Comparison of ENCODE assay signal across 20 cellular contexts in the genomic region with DNA sequence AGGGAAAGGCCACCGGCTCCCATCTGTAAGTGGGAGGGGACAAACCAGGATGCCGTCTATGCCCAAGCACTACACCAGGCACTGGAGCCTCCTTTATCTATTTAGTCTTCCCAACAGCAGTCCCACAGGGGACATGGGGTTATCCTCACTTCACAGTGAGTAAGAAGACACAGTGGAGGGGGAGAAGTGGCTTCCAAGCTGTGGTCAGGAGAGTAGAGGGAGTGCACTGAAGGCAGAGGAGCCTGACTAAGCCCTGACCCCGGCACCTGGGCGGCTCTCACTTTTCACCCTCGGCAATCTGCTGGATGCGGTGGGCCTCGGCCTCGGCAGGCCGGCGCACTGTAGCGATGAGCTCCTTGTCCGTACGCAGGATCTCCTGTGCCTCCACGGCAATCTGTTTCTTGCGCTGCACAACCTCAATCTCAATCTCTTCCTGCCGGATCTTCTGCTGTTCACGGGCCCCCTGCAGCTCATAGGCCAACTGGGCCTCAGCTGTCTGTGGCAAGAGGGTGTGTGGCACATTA.
"Had no signal": no experiment of that assay in that cellular context is flagged by ENCODE, and none has a peak within 500 bp of the region (broad histone marks: within the 10 kb centered on the region; RNA-seq: fewer than 3 reads in every experiment).

No MANE protein-coding gene starts in this region.

- DNase-seq: IMR-90, Karpas-422, KG1, MG63, NCI-H1092, NCI-H1105 treated with DMSO at 0.1 percent for 48 hours, NCI-H1417 treated with DMSO at 0.1 percent for 48 hours, NCI-H146, NCI-H1694 treated with DMSO at 0.1 percent for 48 hours, NCI-H1930, NCI-H2081, NCI-H2107, NCI-H2227 treated with DMSO at 0.1 percent for 48 hours, NCI-H524 treated with DMSO at 0.1 percent for 48 hours, NCI-H69, NCI-H774, PC-3, SIG-M5 had no signal

- ATAC-seq: HepG2, Panc1, PC-3 had no signal
